In genomic region chr15:62732078-62732477, GRCh38 we compare ENCODE assay signal across 17 cellular contexts.
"Had no signal": no experiment of that assay in that cellular context is flagged by ENCODE, and none has a peak within 500 bp of the region (broad histone marks: within the 10 kb centered on the region; RNA-seq: fewer than 3 reads in every experiment).

No MANE protein-coding gene starts in this region.

- H3K4me1 ChIP-seq: breast epithelium, pancreas, stomach, uterus had no signal

- H3K36me3 Mint-ChIP-seq: activated CD8-positive, alpha-beta memory T cell treated with anti-CD3 and anti-CD28 coated beads, Interleukin-2, amount 10 ng/mL, durations not matched to agents 7 days and 5 days had no signal

- H3K9me3 Mint-ChIP-seq: activated T-cell treated with anti-CD3 and anti-CD28 coated beads, Interleukin-2, amount 50 U/mL, for 24 hours had no signal

- H3K36me3 ChIP-seq: breast epithelium, pancreas, uterus had no signal

- H2AFZ ChIP-seq: neural progenitor cell had no signal

- H3K4me1 Mint-ChIP-seq: activated CD8-positive, alpha-beta memory T cell treated with anti-CD3 and anti-CD28 coated beads, Interleukin-2, amount 10 ng/mL, durations not matched to agents 7 days and 5 days; mesothelial cell of epicardium had no signal

- H3K4me2 ChIP-seq: neural progenitor cell had no signal

- H3K4me3 Mint-ChIP-seq: activated CD8-positive, alpha-beta memory T cell treated with anti-CD3 and anti-CD28 coated beads, Interleukin-2, amount 10 ng/mL, durations not matched to agents 7 days and 5 days; activated naive CD8-positive, alpha-beta T cell; activated T-cell treated with anti-CD3 and anti-CD28 coated beads, Interleukin-2, amount 50 U/mL, for 24 hours; mesothelial cell of epicardium; neural progenitor cell had no signal

- DNase-seq: activated CD4-positive, alpha-beta T cell treated with anti-CD3 and anti-CD28 coated beads, Interleukin-2, amount 50 U/mL, for 4 hours; activated CD4-positive, CD25-positive, alpha-beta regulatory T cell treated with anti-CD3 and anti-CD28 coated beads, Interleukin-2, amount 50 U/mL, for 72 hours; activated CD8-positive, alpha-beta memory T cell treated with anti-CD3 and anti-CD28 coated beads, Interleukin-2, amount 10 ng/mL, durations not matched to agents 7 days and 5 days; activated effector memory CD4-positive, alpha-beta T cell treated with Interleukin-2 at 50 U/mL for 16 hours; activated T-cell treated with anti-CD3 and anti-CD28 coated beads, Interleukin-2, amount 50 U/mL, for 24 hours; aorta; hippocampal formation; pancreas; stimulated activated CD4-positive, alpha-beta T cell treated with anti-CD3 and anti-CD28 coated beads, Interleukin-4, amount 100 ng/mL, for 4 hours; stomach; uterus had no signal

- H3K9ac ChIP-seq: neural progenitor cell had no signal

- H3K4me3 ChIP-seq: breast epithelium, neural progenitor cell, pancreas, skin epidermis, stomach, uterus had no signal

- H3K27ac ChIP-seq: breast epithelium, neural progenitor cell, pancreas, skin epidermis, stomach, uterus had no signal

- H3K9me3 ChIP-seq: breast epithelium, pancreas, stomach, uterus had no signal

- ATAC-seq: activated CD8-positive, alpha-beta memory T cell treated with anti-CD3 and anti-CD28 coated beads, Interleukin-2, amount 10 ng/mL, durations not matched to agents 7 days and 5 days; esophagus mucosa had no signal

- H3K27me3 Mint-ChIP-seq: activated naive CD8-positive, alpha-beta T cell had no signal

- H3K27me3 ChIP-seq: breast epithelium, neural progenitor cell, pancreas, stomach, uterus had no signal

- H3K27ac Mint-ChIP-seq: activated CD8-positive, alpha-beta memory T cell treated with anti-CD3 and anti-CD28 coated beads, Interleukin-2, amount 10 ng/mL, durations not matched to agents 7 days and 5 days; activated naive CD8-positive, alpha-beta T cell; activated T-cell treated with anti-CD3 and anti-CD28 coated beads, Interleukin-2, amount 50 U/mL, for 24 hours; mesothelial cell of epicardium; neural progenitor cell had no signal
